8 cellular contexts compared by ENCODE assay signal in genomic region chr20:32482251-32483220, GRCh38.
DNase-seq lines count a peak whose midpoint lies in the region; ATAC-seq lines count a peak whose summit lies in the region.

No MANE protein-coding gene starts in this region.

- DNase-seq in stimulated activated CD4-positive, alpha-beta T cell treated with anti-CD3 and anti-CD28 coated beads, Interleukin-12 subunit alpha, Interleukin-12 subunit beta, amount 100 ng/mL, for 4 hours = peak; percentile 20
- no peak for DNase-seq in stimulated activated CD4-positive, alpha-beta T cell treated with anti-CD3 and anti-CD28 coated beads, Interleukin-1b, Interleukin-23, amount 100 ng/mL, for 48 hours
- DNase-seq in SKM-1 treated with dmso at 0.1 percent for 144 hours (lab: John Stamatoyannopoulos, UW; ENCODE audit: unreplicated experiment) (peak; percentile 36), left lobe of liver (ENCODE audit: low spot score) (no peak), NCI-H1105 treated with DMSO at 0.1 percent for 48 hours (lab: John Stamatoyannopoulos, UW) (no peak)
- no peak for DNase-seq in central memory CD8-positive, alpha-beta T cell (ENCODE audit: low spot score in 2 of 2)
- peak; percentile 46 for DNase-seq in stimulated activated naive CD8-positive, alpha-beta T cell treated with anti-CD3 and anti-CD28 coated beads, Interleukin-15, Interleukin-2, amounts not matched to agents 100 U/mL and 50 U/mL, for 24 hours

- H3K4me1 Mint-ChIP-seq in central memory CD8-positive, alpha-beta T cell = peaks cover 51% of the 10 kb centered on the region

- no peaks in the 10 kb centered on the region for H3K27me3 Mint-ChIP-seq in central memory CD8-positive, alpha-beta T cell

- no peaks in the 10 kb centered on the region for H3K9me3 Mint-ChIP-seq in central memory CD8-positive, alpha-beta T cell

- H3K27ac Mint-ChIP-seq in central memory CD8-positive, alpha-beta T cell (ENCODE audit: low read depth) = no peak overlapping the region

- H3K36me3 Mint-ChIP-seq in central memory CD8-positive, alpha-beta T cell (ENCODE audit: insufficient read depth) = peaks cover 8% of the 10 kb centered on the region

- no peak for ATAC-seq in central memory CD8-positive, alpha-beta T cell (replicated peaks; ENCODE audit: extremely low read depth, poor library complexity, severe bottlenecking)
- peak; percentile 38 for ATAC-seq in left lobe of liver
- no peak for ATAC-seq in stimulated activated naive CD8-positive, alpha-beta T cell treated with anti-CD3 and anti-CD28 coated beads, Interleukin-15, Interleukin-2, amounts not matched to agents 100 U/mL and 50 U/mL, for 24 hours
- ATAC-seq in HG03571 (IDR thresholded peaks at IDR 0.05; ENCODE audit: unreplicated experiment) = no peak

- peak overlapping the region; percentile 92 for H3K4me3 Mint-ChIP-seq in central memory CD8-positive, alpha-beta T cell

Comparison
In these comparisons a context has a peak if more than half of its experiments do, and no peak if none do; other contexts are left out.
1. DNase-seq: peak in stimulated activated CD4-positive, alpha-beta T cell treated with anti-CD3 and anti-CD28 coated beads, Interleukin-12 subunit alpha, Interleukin-12 subunit beta, amount 100 ng/mL, for 4 hours (single experiment), SKM-1 treated with dmso at 0.1 percent for 144 hours (single experiment) and stimulated activated naive CD8-positive, alpha-beta T cell treated with anti-CD3 and anti-CD28 coated beads, Interleukin-15, Interleukin-2, amounts not matched to agents 100 U/mL and 50 U/mL, for 24 hours (single experiment); none in stimulated activated CD4-positive, alpha-beta T cell treated with anti-CD3 and anti-CD28 coated beads, Interleukin-1b, Interleukin-23, amount 100 ng/mL, for 48 hours (single experiment), central memory CD8-positive, alpha-beta T cell (0 of 2), left lobe of liver (single experiment) and NCI-H1105 treated with DMSO at 0.1 percent for 48 hours (single experiment).